Comparison of ENCODE assay signal across 8 cellular contexts in genomic region chr2:113080134-113080533, GRCh38. TPM values are rescaled to one million over a fixed set of nuclear protein-coding genes. Genes with fewer than 3 reads are reported as not detected.
DNase-seq lines count a peak whose midpoint lies in the region; TF ChIP-seq lines count a peak whose summit lies in the region.

No MANE protein-coding gene starts in this region.

- no peaks in the 10 kb centered on the region for H4K20me1 ChIP-seq in PC-9 (ENCODE audit: insufficient read depth)
- no peaks in the 10 kb centered on the region for H4K20me1 ChIP-seq in hepatocyte (ENCODE audit: insufficient read depth, poor library complexity, severe bottlenecking)

- H3K36me3 Mint-ChIP-seq in CD14-positive monocyte, result no peaks in the 10 kb centered on the region
- H3K36me3 Mint-ChIP-seq in activated naive CD4-positive, alpha-beta T cell treated with anti-CD3 and anti-CD28 coated beads, Interleukin-2, amount 10 ng/mL, durations not matched to agents 7 days and 5 days, result no peaks in the 10 kb centered on the region

- H3K36me3 ChIP-seq in PC-9 (ENCODE audit: low read depth) (no peaks in the 10 kb centered on the region; the same call in 1 of the 2 replicates), hepatocyte (replicated peaks; ENCODE audit: insufficient read depth, low read depth) (no peaks in the 10 kb centered on the region)

- H3K9me3 Mint-ChIP-seq in CD14-positive monocyte, result no peaks in the 10 kb centered on the region
- no peaks in the 10 kb centered on the region for H3K9me3 Mint-ChIP-seq in activated naive CD4-positive, alpha-beta T cell treated with anti-CD3 and anti-CD28 coated beads, Interleukin-2, amount 10 ng/mL, durations not matched to agents 7 days and 5 days

- no peak overlapping the region for H3K27ac Mint-ChIP-seq in CD14-positive monocyte
- H3K27ac Mint-ChIP-seq in activated naive CD4-positive, alpha-beta T cell treated with anti-CD3 and anti-CD28 coated beads, Interleukin-2, amount 10 ng/mL, durations not matched to agents 7 days and 5 days, result no peak overlapping the region

- H3K4me1 Mint-ChIP-seq in CD14-positive monocyte, result peaks cover 34% of the 10 kb centered on the region
- peaks cover 1% of the 10 kb centered on the region for H3K4me1 Mint-ChIP-seq in activated naive CD4-positive, alpha-beta T cell treated with anti-CD3 and anti-CD28 coated beads, Interleukin-2, amount 10 ng/mL, durations not matched to agents 7 days and 5 days

- BruUV-seq in PC-9 (replicated peaks; lab: Mats Ljungman, UMichigan), result no TSS peak

- H3K27me3 ChIP-seq in PC-9 (ENCODE audit: insufficient read depth, low read depth) (no peaks in the 10 kb centered on the region), hepatocyte (no peaks in the 10 kb centered on the region)

- no peaks in the 10 kb centered on the region for H3K9me3 ChIP-seq in PC-9 (ENCODE audit: insufficient read depth, low read depth)
- no peaks in the 10 kb centered on the region for H3K9me3 ChIP-seq in hepatocyte (ENCODE audit: low read depth)

- peak overlapping the region; percentile 48; the same call in 1 of the 2 replicates for H3K4me3 ChIP-seq in PC-9
- H3K4me3 ChIP-seq in hepatocyte, result no peak overlapping the region

- H3K4me3 Mint-ChIP-seq in CD14-positive monocyte, result no peak overlapping the region
- no peak overlapping the region for H3K4me3 Mint-ChIP-seq in activated naive CD4-positive, alpha-beta T cell treated with anti-CD3 and anti-CD28 coated beads, Interleukin-2, amount 10 ng/mL, durations not matched to agents 7 days and 5 days

- H3K27ac ChIP-seq in PC-9, result peak overlapping the region; percentile 100
- no peak overlapping the region for H3K27ac ChIP-seq in hepatocyte

- POLR2A ChIA-PET in PC-9 (lab: Charles Lee; ENCODE audit: unreplicated experiment), result interaction anchor here (0.6 to 1.0 kb wide), 3 partner anchors 44 to 806 kb away, joined by 3 to 6 read pairs (median 5); no protein-coding TSS in a partner anchor

- H2AFZ ChIP-seq in PC-9 (peak overlapping the region; percentile 61), hepatocyte (no peak overlapping the region)

- peak; percentile 89 for TF ChIP-seq CTCF in CD14-positive monocyte (IDR thresholded peaks at IDR 0.05)
- peak; percentile 80 for TF ChIP-seq CTCF in PC-9 (conservative IDR thresholded peaks at IDR 0.05)
- peak; percentile 71 for TF ChIP-seq CTCF in hepatocyte (IDR thresholded peaks at IDR 0.05; ENCODE audit: poor library complexity)

- DNase-seq in CD14-positive monocyte (ENCODE audit: low spot score) (peak; percentile 58), HCEC 1CT (peak; percentile 28), PC-9 (peak in 1 of 2 experiments; percentile 63), hepatocyte (ENCODE audit: low spot score) (peak; percentile 57), NCI-H187 treated with DMSO at 0.1 percent for 48 hours (lab: John Stamatoyannopoulos, UW) (no peak), NCI-H510A (lab: John Stamatoyannopoulos, UW) (no peak)
- peak; percentile 67 for DNase-seq in activated naive CD4-positive, alpha-beta T cell treated with anti-CD3 and anti-CD28 coated beads, Interleukin-2, amount 10 ng/mL, durations not matched to agents 7 days and 5 days
- peak; percentile 60 to 61 for DNase-seq in stimulated activated CD4-positive, alpha-beta T cell treated with anti-CD3 and anti-CD28 coated beads, Interleukin-2, amount 100 ng/mL, for 48 hours

- H3F3A ChIP-seq in PC-9 (ENCODE audit: insufficient read depth, low read depth), result peaks cover 54% of the 10 kb centered on the region

- peaks cover 57% of the 10 kb centered on the region for H3K4me1 ChIP-seq in PC-9 (replicated peaks; ENCODE audit: insufficient read depth)
- no peaks in the 10 kb centered on the region for H3K4me1 ChIP-seq in hepatocyte (ENCODE audit: insufficient read depth)

- intact Hi-C loops in CD14-positive monocyte (cut with micrococcal nuclease) (loop anchor here (1.0 to 10.0 kb wide), 4 partner anchors 47 to 295 kb away; partner anchors contain the start of gene IL1RN (in 1 of the 2)), PC-9 (cut with micrococcal nuclease; ENCODE audit: unreplicated experiment) (loop anchor here (1.0 to 5.0 kb wide), 3 partner anchors 57 to 312 kb away; no protein-coding TSS in a partner anchor)

- H3K79me2 ChIP-seq in PC-9 (ENCODE audit: low read depth) (no peaks in the 10 kb centered on the region), hepatocyte (no peaks in the 10 kb centered on the region)

- CTCF ChIA-PET in PC-9 (lab: Charles Lee), result interaction anchor here (0.6 to 2.0 kb wide), 19 partner anchors 8 to 291 kb away, joined by 3 to 20 read pairs (median 4); partner anchors contain the start of gene IL1F10
- CTCF ChIA-PET in activated naive CD4-positive, alpha-beta T cell treated with anti-CD3 and anti-CD28 coated beads, Interleukin-2, amount 10 ng/mL, durations not matched to agents 7 days and 5 days (lab: Charles Lee), result interaction anchor here (0.7 to 13.2 kb wide), 38 partner anchors 9 to 310 kb away, joined by 3 to 226 read pairs (median 5); partner anchors contain the start of genes IL1F10, IL36B and PSD4

- 23% methylated on average over 9 of the region's 9 CpGs for WGBS in hepatocyte (ENCODE audit: low lambda C conversion rate, missing lambda C conversion rate)

- H3K4me2 ChIP-seq in PC-9 (peak overlapping the region; percentile 83), hepatocyte (no peak overlapping the region)

- H3K27me3 Mint-ChIP-seq in CD14-positive monocyte (ENCODE audit: low read depth in 3 of 3), result peaks cover 0 to 5% (median 2%) of the 10 kb centered on the region in 3 donors
- H3K27me3 Mint-ChIP-seq in activated naive CD4-positive, alpha-beta T cell treated with anti-CD3 and anti-CD28 coated beads, Interleukin-2, amount 10 ng/mL, durations not matched to agents 7 days and 5 days, result peaks cover 40% of the 10 kb centered on the region

- no peaks in the 10 kb centered on the region for H3K9me2 ChIP-seq in PC-9 (ENCODE audit: insufficient read depth)
- H3K9me2 ChIP-seq in hepatocyte (replicated peaks; ENCODE audit: insufficient read depth), result no peaks in the 10 kb centered on the region

RNA-seq across cellular contexts. Expression of gene IL1F10, which starts 12.4 kb away (rescaled TPM):
- not detected for polyA plus RNA-seq in CD14-positive monocyte
- not detected in 2 replicates for total RNA-seq in PC-9 (2021)
- not detected in 2 replicates for total RNA-seq in hepatocyte
- polyA plus RNA-seq in hepatocyte, result not detected in 2 replicates

RNA-seq across cellular contexts. Expression of gene IL36RN, which starts 21.1 kb away (rescaled TPM):
- polyA plus RNA-seq in CD14-positive monocyte (not detected), hepatocyte (0.23 and 0.49 TPM in 2 replicates)
- total RNA-seq in PC-9 (2021) (1.0 and 1.7 TPM in 2 replicates), hepatocyte (0.12 and 0.63 TPM in 2 replicates)

RNA-seq across cellular contexts. Expression of gene IL36B, which starts 27.5 kb away (rescaled TPM):
- polyA plus RNA-seq in CD14-positive monocyte, result not detected
- total RNA-seq in PC-9 (2021), result not detected in 2 replicates
- total RNA-seq in hepatocyte, result not detected in 2 replicates
- polyA plus RNA-seq in hepatocyte, result not detected in 2 replicates

RNA-seq across cellular contexts. Expression of gene IL1RN, which starts 47.3 kb away (rescaled TPM):
- polyA plus RNA-seq in CD14-positive monocyte, result 100 to 1,000 TPM in 1 of 2 donors, 10 to 100 TPM in 1; 92.0 to 109 TPM
- 5.0 and 8.4 TPM in 2 replicates for total RNA-seq in PC-9 (2021)
- total RNA-seq in hepatocyte, result 3.1 and 4.3 TPM in 2 replicates
- 4.5 and 7.3 TPM in 2 replicates for polyA plus RNA-seq in hepatocyte

Comparison
In these comparisons a context has a peak if more than half of its experiments do, and no peak if none do; other contexts are left out.
1. DNase-seq: peak in CD14-positive monocyte (single experiment), HCEC 1CT (single experiment), activated naive CD4-positive, alpha-beta T cell treated with anti-CD3 and anti-CD28 coated beads, Interleukin-2, amount 10 ng/mL, durations not matched to agents 7 days and 5 days (single experiment), hepatocyte (single experiment) and stimulated activated CD4-positive, alpha-beta T cell treated with anti-CD3 and anti-CD28 coated beads, Interleukin-2, amount 100 ng/mL, for 48 hours (2 of 2); none in NCI-H187 treated with DMSO at 0.1 percent for 48 hours (single experiment) and NCI-H510A (single experiment).
2. Peak in every context shown above with its lines, with median percentiles within 50 percentile points of each other: CTCF ChIP-seq.